25 cellular contexts compared by ENCODE assay signal in genomic region chr5:159536166-159536565, GRCh38.
"Had no signal": no experiment of that assay in that cellular context is flagged by ENCODE, and none has a peak within 500 bp of the region (broad histone marks: within the 10 kb centered on the region; RNA-seq: fewer than 3 reads in every experiment).

No MANE protein-coding gene starts in this region.

- H3K36me3 Mint-ChIP-seq: stimulated activated effector memory CD8-positive, alpha-beta T cell treated with anti-CD3 and anti-CD28 coated beads, Interleukin-12 subunit alpha, Interleukin-12 subunit beta, amount 100 ng/mL, for 72 hours; stimulated activated naive B cell treated with anti-CD40 and anti-IgM and Interleukin-4, amounts not matched to agents 10 μg/mL and 1 μg/mL and 100 μg/mL, for 72 hours; type B pancreatic cell had no signal

- H3K4me1 Mint-ChIP-seq: stimulated activated effector memory CD8-positive, alpha-beta T cell treated with anti-CD3 and anti-CD28 coated beads, Interleukin-12 subunit alpha, Interleukin-12 subunit beta, amount 100 ng/mL, for 72 hours; stimulated activated memory B cell treated with anti-CD40 and anti-IgM and Interleukin-4, amounts not matched to agents 10 μg/mL and 1 μg/mL and 100 μg/mL, for 72 hours; stimulated activated naive B cell treated with anti-CD40 and anti-IgM and Interleukin-4, amounts not matched to agents 10 μg/mL and 1 μg/mL and 100 μg/mL, for 72 hours; stimulated activated naive CD8-positive, alpha-beta T cell treated with anti-CD3 and anti-CD28 coated beads, Interleukin-15, amount 100 ng/mL, for 72 hours had no signal

- H3K27ac Mint-ChIP-seq: stimulated activated effector memory CD8-positive, alpha-beta T cell treated with anti-CD3 and anti-CD28 coated beads, Interleukin-12 subunit alpha, Interleukin-12 subunit beta, amount 100 ng/mL, for 72 hours; stimulated activated memory B cell treated with anti-CD40 and anti-IgM and Interleukin-4, amounts not matched to agents 10 μg/mL and 1 μg/mL and 100 μg/mL, for 72 hours; stimulated activated naive B cell treated with anti-CD40 and anti-IgM and Interleukin-4, amounts not matched to agents 10 μg/mL and 1 μg/mL and 100 μg/mL, for 72 hours; stimulated activated naive CD8-positive, alpha-beta T cell treated with anti-CD3 and anti-CD28 coated beads, Interleukin-15, amount 100 ng/mL, for 72 hours; stimulated activated naive CD8-positive, alpha-beta T cell treated with anti-CD3 and anti-CD28 coated beads, Interleukin-15, Interleukin-2, amounts not matched to agents 100 ng/mL and 50 ng/mL, for 24 hours; type B pancreatic cell had no signal

- H3K4me3 Mint-ChIP-seq: stimulated activated effector memory CD8-positive, alpha-beta T cell treated with anti-CD3 and anti-CD28 coated beads, Interleukin-12 subunit alpha, Interleukin-12 subunit beta, amount 100 ng/mL, for 72 hours; stimulated activated memory B cell treated with anti-CD40 and anti-IgM and Interleukin-4, amounts not matched to agents 10 μg/mL and 1 μg/mL and 100 μg/mL, for 72 hours; stimulated activated naive B cell treated with anti-CD40 and anti-IgM and Interleukin-4, amounts not matched to agents 10 μg/mL and 1 μg/mL and 100 μg/mL, for 72 hours; stimulated activated naive CD8-positive, alpha-beta T cell treated with anti-CD3 and anti-CD28 coated beads, Interleukin-15, amount 100 ng/mL, for 72 hours; stimulated activated naive CD8-positive, alpha-beta T cell treated with anti-CD3 and anti-CD28 coated beads, Interleukin-15, Interleukin-2, amounts not matched to agents 100 ng/mL and 50 ng/mL, for 24 hours; type B pancreatic cell had no signal

- DNase-seq: stimulated activated CD4-positive, alpha-beta T cell treated with anti-CD3 and anti-CD28 coated beads, Interleukin-2, amount 100 ng/mL, for 48 hours; stimulated activated CD4-positive, alpha-beta T cell treated with anti-CD3 and anti-CD28 coated beads, Interleukin-4, amount 100 ng/mL, for 1 hour; stimulated activated CD4-positive, alpha-beta T cell treated with anti-CD3 and anti-CD28 coated beads, Interleukin-4, amount 100 ng/mL, for 24 hours; stimulated activated CD4-positive, alpha-beta T cell treated with anti-CD3 and anti-CD28 coated beads, Interleukin-4, amount 100 ng/mL, for 4 hours; stimulated activated CD8-positive, alpha-beta memory T cell treated with anti-CD3 and anti-CD28 coated beads, Interleukin-4, amount 100 ng/mL, for 48 hours; stimulated activated naive B cell treated with anti-CD40 and anti-IgM and Interleukin-4, amounts not matched to agents 10 μg/mL and 1 μg/mL and 100 μg/mL, for 72 hours; stimulated activated naive CD4-positive, alpha-beta T cell; stimulated activated naive CD4-positive, alpha-beta T cell treated with Interleukin-2 at 50 U/mL for 16 hours; stimulated activated naive CD8-positive, alpha-beta T cell treated with anti-CD3 and anti-CD28 coated beads, Interleukin-15, amount 100 ng/mL, for 72 hours; stimulated activated naive CD8-positive, alpha-beta T cell treated with anti-CD3 and anti-CD28 coated beads, Interleukin-15, Interleukin-2, amounts not matched to agents 100 U/mL and 50 U/mL, for 24 hours; stomach; substantia nigra; testis; thyroid gland; tibial artery; transverse colon; trophoblast cell; upper lobe of left lung; upper lobe of right lung; uterus had no signal

- H3K9me3 Mint-ChIP-seq: stimulated activated effector memory CD8-positive, alpha-beta T cell treated with anti-CD3 and anti-CD28 coated beads, Interleukin-12 subunit alpha, Interleukin-12 subunit beta, amount 100 ng/mL, for 72 hours; stimulated activated memory B cell treated with anti-CD40 and anti-IgM and Interleukin-4, amounts not matched to agents 10 μg/mL and 1 μg/mL and 100 μg/mL, for 72 hours; stimulated activated naive B cell treated with anti-CD40 and anti-IgM and Interleukin-4, amounts not matched to agents 10 μg/mL and 1 μg/mL and 100 μg/mL, for 72 hours; stimulated activated naive CD8-positive, alpha-beta T cell treated with anti-CD3 and anti-CD28 coated beads, Interleukin-15, Interleukin-2, amounts not matched to agents 100 ng/mL and 50 ng/mL, for 24 hours; type B pancreatic cell had no signal

- FAIRE-seq: urothelium cell line had no signal

- H3K27me3 Mint-ChIP-seq: stimulated activated memory B cell treated with anti-CD40 and anti-IgM and Interleukin-4, amounts not matched to agents 10 μg/mL and 1 μg/mL and 100 μg/mL, for 72 hours; type B pancreatic cell had no signal

- ATAC-seq: stimulated activated effector memory CD8-positive, alpha-beta T cell treated with anti-CD3 and anti-CD28 coated beads, Interleukin-12 subunit alpha, Interleukin-12 subunit beta, amount 100 ng/mL, for 72 hours; stimulated activated memory B cell treated with anti-CD40 and anti-IgM and Interleukin-4, amounts not matched to agents 10 μg/mL and 1 μg/mL and 100 μg/mL, for 72 hours; stimulated activated naive B cell treated with anti-CD40 and anti-IgM and Interleukin-4, amounts not matched to agents 10 μg/mL and 1 μg/mL and 100 μg/mL, for 72 hours; stimulated activated naive CD8-positive, alpha-beta T cell treated with anti-CD3 and anti-CD28 coated beads, Interleukin-15, amount 100 ng/mL, for 72 hours; stimulated activated naive CD8-positive, alpha-beta T cell treated with anti-CD3 and anti-CD28 coated beads, Interleukin-15, Interleukin-2, amounts not matched to agents 100 U/mL and 50 U/mL, for 24 hours; upper lobe of right lung had no signal
